8 cellular contexts compared by ENCODE assay signal in the genomic region with DNA sequence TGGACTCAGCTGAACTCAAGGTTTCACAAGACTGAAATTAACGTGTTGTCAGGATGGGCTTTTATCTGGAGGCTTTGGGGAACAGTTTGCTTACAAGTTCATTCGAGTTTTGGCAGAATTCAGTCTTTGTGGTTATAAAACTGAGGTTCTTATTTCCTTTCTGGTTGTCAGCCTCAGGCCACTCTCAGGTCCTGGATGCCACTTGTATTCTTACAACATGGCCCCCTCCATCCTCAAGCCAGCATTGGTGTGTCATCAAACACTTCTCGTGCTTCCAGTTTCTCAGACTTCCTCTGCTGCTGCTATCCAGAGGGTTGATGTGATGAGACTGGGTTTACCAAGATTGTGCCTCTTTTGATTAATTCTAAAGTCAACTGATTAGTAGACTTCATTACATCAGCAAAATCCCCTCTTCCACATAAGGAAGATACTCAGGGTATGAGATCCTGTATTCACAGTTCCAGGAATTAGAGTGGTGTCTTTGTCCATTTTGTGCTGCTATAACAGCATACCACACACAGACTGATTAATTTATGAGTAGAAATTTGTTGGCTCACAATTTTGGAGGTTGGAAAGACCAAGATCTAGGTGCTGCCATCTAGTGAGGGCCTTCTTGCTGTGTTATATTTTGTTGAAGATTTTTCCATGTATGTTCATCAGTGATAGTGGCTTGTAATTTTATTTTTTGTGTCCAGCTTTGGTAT. TPM values are rescaled to one million over a fixed set of nuclear protein-coding genes. Genes with fewer than 3 reads are reported as not detected.
DNase-seq lines count a peak whose midpoint lies in the region; ATAC-seq, FAIRE-seq and TF ChIP-seq lines count a peak whose summit lies in the region.

No MANE protein-coding gene starts in this region.

- no peak overlapping the region for H2AFZ ChIP-seq in K562 (ENCODE audit: low read depth, low read length)

- DNase-seq in AG10803 (ENCODE audit: low read depth) (peak; percentile 57), NCI-H226 (peak; percentile 20), K562 (ENCODE audit: extremely low read depth in 1 of 4, low spot score in 3 of 4) (peak in 1 of 4 experiments; percentile 46), osteocyte (ENCODE audit: extremely low spot score, unreplicated experiment) (no peak), SHP77 treated with DMSO at 0.1 percent for 48 hours (lab: John Stamatoyannopoulos, UW) (no peak)

- H3K9me1 ChIP-seq in K562 (ENCODE audit: control insufficient read depth, insufficient read depth, low read length) = no peaks in the 10 kb centered on the region

- no peak overlapping the region for H3K27ac ChIP-seq in K562 (ENCODE audit: extremely low read depth, low read depth, low read length)

- H3K4me3 Mint-ChIP-seq in osteocyte (ENCODE audit: unreplicated experiment) = no peak overlapping the region

- H3K79me2 ChIP-seq in K562 (ENCODE audit: control insufficient read depth, insufficient read depth, low read length) = peaks cover 77% of the 10 kb centered on the region

- no peaks in the 10 kb centered on the region for H3K36me3 ChIP-seq in K562 (ENCODE audit: control insufficient read depth, insufficient read depth, low read length)

- no peak overlapping the region for H3K4me2 ChIP-seq in K562 (ENCODE audit: insufficient read depth, low read length)

- H3K4me3 ChIP-seq in AG10803 (ENCODE audit: low read length) (no peak overlapping the region), K562 (no peak overlapping the region)

- peak; percentile 40 for TF ChIP-seq CTCF in AG10803 (conservative IDR thresholded peaks at IDR 0.05; ENCODE audit: low read length)
- peak; percentile 62 for TF ChIP-seq CTCF in GM12873 (IDR thresholded peaks at IDR 0.05; ENCODE audit: insufficient read depth, low read depth, low read length, missing control alignments)
- peak; percentile 41 to 70 (median 51); a peak in 5 of 6 replicates for TF ChIP-seq CTCF in K562 (IDR thresholded peaks at IDR 0.05 in 2 of 3, conservative IDR thresholded peaks at IDR 0.05 in 1 of 3; ENCODE audit: insufficient read depth in 2 of 3, low read depth in 1 of 3, low read length in 3 of 3)
- no peak for TF ChIP-seq CTCF in osteocyte (IDR thresholded peaks at IDR 0.05)

- no peak overlapping the region for H3K9ac ChIP-seq in K562 (ENCODE audit: insufficient read depth in 1 of 2, low read depth in 2 of 2, low read length in 2 of 2)

- H3K27me3 ChIP-seq in K562 (ENCODE audit: control insufficient read depth in 2 of 2, insufficient read depth in 2 of 2, low read length in 2 of 2) = no peaks in the 10 kb centered on the region

- peaks cover 53% of the 10 kb centered on the region for H3K4me1 Mint-ChIP-seq in osteocyte (ENCODE audit: unreplicated experiment)

- peaks cover 18% of the 10 kb centered on the region; the same call in 1 of the 2 replicates for H4K20me1 ChIP-seq in K562 (replicated peaks; ENCODE audit: control insufficient read depth, insufficient read depth, low read length)

- peak overlapping the region; percentile 14 for H3K27ac Mint-ChIP-seq in osteocyte (ENCODE audit: unreplicated experiment)

- intact Hi-C loops in K562 (cut with micrococcal nuclease) = loop anchor here (1.0 to 10.0 kb wide), 4 partner anchors 63 to 255 kb away; no protein-coding TSS in a partner anchor

- POLR2A ChIA-PET in K562 (lab: Yijun Ruan, JAX) = interaction anchor here (0.7 to 1.7 kb wide), 7 partner anchors 8 to 62 kb away, joined by 3 to 7 read pairs (median 3); a partner anchor contains a TSS

- in situ Hi-C loops in K562 (cut with MboI) = no loop called here

- WGBS in K562 (ENCODE audit: insufficient coverage, low coverage, missing lambda C conversion rate) = 26% methylated on average over 3 of the region's 3 CpGs

- no peaks in the 10 kb centered on the region for H3K27me3 Mint-ChIP-seq in osteocyte (ENCODE audit: unreplicated experiment)

- H3K9me3 Mint-ChIP-seq in osteocyte (ENCODE audit: unreplicated experiment) = no peaks in the 10 kb centered on the region

- peaks cover 7 to 19% of the 10 kb centered on the region in 2 experiments; a peak in 3 of 5 replicates for H3K4me1 ChIP-seq in K562 (replicated peaks in 1 of 2; ENCODE audit: control insufficient read depth in 2 of 2, insufficient read depth in 2 of 2, low read length in 2 of 2)

- peak; percentile 26 to 57; a peak in 3 of 4 replicates for TF ChIP-seq RAD21 in K562 (CRISPR knock-in tag; conservative IDR thresholded peaks at IDR 0.05 in 1 of 2, IDR thresholded peaks at IDR 0.05 in 1 of 2)

- no TSS peak for BruUV-seq in K562 (replicated peaks; lab: Mats Ljungman, UMichigan)

- FAIRE-seq in K562 (lab: Jason Lieb, UNC) = no peak

- CTCF ChIA-PET in K562 (lab: Yijun Ruan, JAX; ENCODE audit: low intra/inter-chr PET ratio) = no interaction called here

- ATAC-seq in K562 (peak; percentile 60), HG02852 (IDR thresholded peaks at IDR 0.05; ENCODE audit: unreplicated experiment) (no peak), GM21717 (IDR thresholded peaks at IDR 0.05; ENCODE audit: unreplicated experiment) (no peak)

- TF ChIP-seq POLR2A in K562 (conservative IDR thresholded peaks at IDR 0.05) = no peak

- peaks cover 2% of the 10 kb centered on the region for H3K36me3 Mint-ChIP-seq in osteocyte (ENCODE audit: unreplicated experiment)

- TF ChIP-seq EP300 in K562 (IDR thresholded peaks at IDR 0.05; ENCODE audit: low read length) = no peak

- H3K9me3 ChIP-seq in K562 (replicated peaks; ENCODE audit: control insufficient read depth, insufficient read depth, low read depth, low read length) = no peaks in the 10 kb centered on the region

RNA-seq across cellular contexts. Expression of a gene that starts 10.9 kb away (rescaled TPM):
- total RNA-seq in K562 (2011; cell fraction: chromatin; rRNA removed; ENCODE audit: low replicate concordance) = 161 and 276 TPM in 2 replicates
- 65.2 and 96.1 TPM in 2 replicates for total RNA-seq in K562 (2011; cell fraction: nucleolus; rRNA removed)
- 143 and 236 TPM in 2 replicates for total RNA-seq in K562 (2011; cell fraction: nucleoplasm; rRNA removed)
- total RNA-seq in K562 (2014; rRNA removed) = 39.0 and 40.6 TPM in 2 replicates
- total RNA-seq in K562 (2014; rRNA removed; fragmentation: Illumina TruSeq; extraction: Trizol) = 26.6 and 33.1 TPM in 2 replicates
- total RNA-seq in K562 (2015; rRNA removed; fragmentation: Illumina TruSeq; extraction: Trizol) = 32.6 and 33.7 TPM in 2 replicates
- total RNA-seq in K562 (2021) = 28.6 and 29.2 TPM in 2 replicates
- polyA plus RNA-seq in K562 (2011; rRNA removed) = 75.3 and 78.4 TPM in 2 replicates
- 32.3 and 52.2 TPM in 2 replicates for polyA plus RNA-seq in K562 (2011; cell fraction: cytosol; rRNA removed)
- polyA plus RNA-seq in K562 (2011; cell fraction: nucleus; rRNA removed) = 110 and 115 TPM in 2 replicates
- 16.3 and 17.8 TPM in 2 replicates for polyA plus RNA-seq in K562 (2012)
- polyA plus RNA-seq in K562 (2014; fragmentation: Illumina TruSeq; extraction: Trizol) = 55.1 and 56.8 TPM in 2 replicates
- 1 to 10 TPM; 4.6 to 5.4 TPM for polyA plus RNA-seq in K562 (2014; fragmentation: Nextera tagmentation; extraction: Ambion mirVana)
- polyA plus RNA-seq in K562 (2014; rRNA removed) = 30.3 and 112 TPM in 2 replicates
- 132 and 162 TPM in 2 replicates for polyA minus RNA-seq in K562 (2011; rRNA and poly(A)+ RNA removed)
- polyA minus RNA-seq in K562 (2011; cell fraction: cytosol; rRNA and poly(A)+ RNA removed) = 27.7 and 35.1 TPM in 2 replicates
- polyA minus RNA-seq in K562 (2011; cell fraction: nucleus; rRNA and poly(A)+ RNA removed) = 33.9 and 66.8 TPM in 2 replicates
- total RNA-seq in osteocyte = 70.2 and 73.1 TPM in 2 replicates

RNA-seq across cellular contexts. Expression of a gene that starts 52.3 kb away (rescaled TPM):
- total RNA-seq in K562 (2011; cell fraction: chromatin; rRNA removed; ENCODE audit: low replicate concordance) = 9.2 and 23.4 TPM in 2 replicates
- total RNA-seq in K562 (2011; cell fraction: nucleolus; rRNA removed) = 6.2 and 7.2 TPM in 2 replicates
- total RNA-seq in K562 (2011; cell fraction: nucleoplasm; rRNA removed) = 13.4 and 20.8 TPM in 2 replicates
- 105 and 106 TPM in 2 replicates for total RNA-seq in K562 (2014; rRNA removed)
- 82.1 and 94.8 TPM in 2 replicates for total RNA-seq in K562 (2014; rRNA removed; fragmentation: Illumina TruSeq; extraction: Trizol)
- 67.5 and 77.6 TPM in 2 replicates for total RNA-seq in K562 (2015; rRNA removed; fragmentation: Illumina TruSeq; extraction: Trizol)
- total RNA-seq in K562 (2021) = 76.3 and 83.8 TPM in 2 replicates
- 53.4 and 64.9 TPM in 2 replicates for polyA plus RNA-seq in K562 (2011; rRNA removed)
- polyA plus RNA-seq in K562 (2011; cell fraction: cytosol; rRNA removed) = 11.2 and 17.6 TPM in 2 replicates
- 8.3 and 15.6 TPM in 2 replicates for polyA plus RNA-seq in K562 (2011; cell fraction: nucleus; rRNA removed)
- 47.8 and 58.7 TPM in 2 replicates for polyA plus RNA-seq in K562 (2012)
- polyA plus RNA-seq in K562 (2014; fragmentation: Illumina TruSeq; extraction: Trizol) = 72.1 and 87.6 TPM in 2 replicates
- 10 to 100 TPM; 35.7 to 47.5 TPM for polyA plus RNA-seq in K562 (2014; fragmentation: Nextera tagmentation; extraction: Ambion mirVana)
- polyA plus RNA-seq in K562 (2014; rRNA removed) = 47.2 and 48.9 TPM in 2 replicates
- 80.8 and 120 TPM in 2 replicates for polyA minus RNA-seq in K562 (2011; rRNA and poly(A)+ RNA removed)
- polyA minus RNA-seq in K562 (2011; cell fraction: cytosol; rRNA and poly(A)+ RNA removed) = 29.3 and 41.4 TPM in 2 replicates
- polyA minus RNA-seq in K562 (2011; cell fraction: nucleus; rRNA and poly(A)+ RNA removed) = 5.9 and 10.3 TPM in 2 replicates
- total RNA-seq in osteocyte = 67.2 and 84.3 TPM in 2 replicates

Comparison
In these comparisons a context has a peak if more than half of its experiments do, and no peak if none do; other contexts are left out.
1. DNase-seq: peak in AG10803 (single experiment) and NCI-H226 (single experiment); none in osteocyte (single experiment) and SHP77 treated with DMSO at 0.1 percent for 48 hours (single experiment).